In genomic region chr3:157515398-157515797, GRCh38 we compare ENCODE assay signal across 33 cellular contexts. TPM values are rescaled to one million over a fixed set of nuclear protein-coding genes. Genes with fewer than 3 reads are reported as not detected.
"Had no signal": no experiment of that assay in that cellular context is flagged by ENCODE, and none has a peak within 500 bp of the region (broad histone marks: within the 10 kb centered on the region; RNA-seq: fewer than 3 reads in every experiment).

No MANE protein-coding gene starts in this region.

- DNase-seq: activated CD4-positive, alpha-beta T cell treated with anti-CD3 and anti-CD28 coated beads, Interleukin-2, amount 10 ng/mL, durations not matched to agents 7 days and 5 days; activated CD4-positive, CD25-positive, alpha-beta regulatory T cell treated with anti-CD3 and anti-CD28 coated beads, Interleukin-2, amount 50 U/mL, for 72 hours; activated CD8-positive, alpha-beta memory T cell treated with anti-CD3 and anti-CD28 coated beads, Interleukin-2, amount 10 ng/mL, durations not matched to agents 7 days and 5 days; activated CD8-positive, alpha-beta T cell treated with anti-CD3 and anti-CD28 coated beads for 36 hours; activated naive CD8-positive, alpha-beta T cell treated with anti-CD3 and anti-CD28 coated beads, Interleukin-2, amount 50 U/mL, for 24 hours; activated T-cell treated with anti-CD3 and anti-CD28 coated beads, Interleukin-2, amount 50 U/mL, for 48 hours; dermis blood vessel endothelial cell; effector CD4-positive, alpha-beta T cell; foreskin melanocyte; heart right ventricle; left ventricle myocardium inferior; mammary epithelial cell; naive thymus-derived CD4-positive, alpha-beta T cell; nucleus accumbens; pancreas; retina; stimulated activated CD4-positive, alpha-beta T cell treated with anti-CD3 and anti-CD28 coated beads, Interleukin-4, amount 100 ng/mL, for 4 hours; stimulated activated CD8-positive, alpha-beta memory T cell treated with anti-CD3 and anti-CD28 coated beads, Interleukin-4, amount 100 ng/mL, for 48 hours; stimulated activated naive CD8-positive, alpha-beta T cell treated with anti-CD3 and anti-CD28 coated beads, Interleukin-15, amount 100 ng/mL, for 72 hours; substantia nigra; T-helper 9 cell had no signal

- ATAC-seq: activated CD8-positive, alpha-beta memory T cell treated with anti-CD3 and anti-CD28 coated beads, Interleukin-2, amount 10 ng/mL, durations not matched to agents 7 days and 5 days; activated CD8-positive, alpha-beta T cell treated with anti-CD3 and anti-CD28 coated beads for 36 hours; activated naive CD8-positive, alpha-beta T cell treated with anti-CD3 and anti-CD28 coated beads, Interleukin-2, amount 50 U/mL, for 24 hours; heart right ventricle; naive thymus-derived CD4-positive, alpha-beta T cell; pancreas; sciatic nerve; stimulated activated memory B cell treated with anti-CD40 and anti-IgM and Interleukin-4, amounts not matched to agents 10 μg/mL and 1 μg/mL and 100 μg/mL, for 72 hours; stimulated activated naive CD8-positive, alpha-beta T cell treated with anti-CD3 and anti-CD28 coated beads, Interleukin-15, amount 100 ng/mL, for 72 hours had no signal

- H3K27ac ChIP-seq: esophagus muscularis mucosa, heart right ventricle, left ventricle myocardium inferior, pancreas, prostate gland, skin epidermis, vagina had no signal

- H3K36me3 ChIP-seq: esophagus muscularis mucosa, heart right ventricle, left ventricle myocardium inferior, pancreas, prostate gland, vagina had no signal

- H3K9me3 ChIP-seq: pancreas, prostate gland, vagina had no signal

- H3K9me3 Mint-ChIP-seq: activated CD4-positive, alpha-beta T cell treated with anti-CD3 and anti-CD28 coated beads, Interleukin-2, amount 10 ng/mL, durations not matched to agents 7 days and 5 days; activated CD8-positive, alpha-beta T cell treated with anti-CD3 and anti-CD28 coated beads for 36 hours; activated naive CD4-positive, alpha-beta T cell treated with anti-CD3 and anti-CD28 coated beads, Interleukin-2, amount 50 U/mL, for 24 hours; activated naive CD8-positive, alpha-beta T cell treated with anti-CD3 and anti-CD28 coated beads, Interleukin-2, amount 50 U/mL, for 24 hours; activated T-helper 2 cell treated with anti-CD3 and anti-CD28 coated beads, Interferon-gamma antibody, Interleukin-2, Interleukin-4, amounts not matched to agents 10 μg/mL and 5 μg/mL and 100 μg/mL, durations not matched to agents 14 hours and 24 hours and 36 hours; central memory CD8-positive, alpha-beta T cell; stimulated activated memory B cell treated with anti-CD40 and anti-IgM and Interleukin-4, amounts not matched to agents 10 μg/mL and 1 μg/mL and 100 μg/mL, for 72 hours; stimulated activated naive CD8-positive, alpha-beta T cell treated with anti-CD3 and anti-CD28 coated beads, Interleukin-15, amount 100 ng/mL, for 72 hours; T-helper 1 cell treated with Interleukin-12 subunit alpha and Interleukin-12 subunit beta and Interleukin-4 antibody, amounts not matched to agents 30 μg/mL and 1 μg/mL, for 36 hours; type B pancreatic cell had no signal

- H3K27ac Mint-ChIP-seq: activated CD4-positive, alpha-beta T cell treated with anti-CD3 and anti-CD28 coated beads, Interleukin-2, amount 10 ng/mL, durations not matched to agents 7 days and 5 days; activated CD8-positive, alpha-beta memory T cell treated with anti-CD3 and anti-CD28 coated beads, Interleukin-2, amount 10 ng/mL, durations not matched to agents 7 days and 5 days; activated CD8-positive, alpha-beta T cell treated with anti-CD3 and anti-CD28 coated beads for 36 hours; activated naive CD4-positive, alpha-beta T cell treated with anti-CD3 and anti-CD28 coated beads, Interleukin-2, amount 50 U/mL, for 24 hours; activated naive CD8-positive, alpha-beta T cell treated with anti-CD3 and anti-CD28 coated beads, Interleukin-2, amount 50 U/mL, for 24 hours; activated T-helper 2 cell treated with anti-CD3 and anti-CD28 coated beads, Interferon-gamma antibody, Interleukin-2, Interleukin-4, amounts not matched to agents 10 μg/mL and 5 μg/mL and 100 μg/mL, durations not matched to agents 14 hours and 24 hours and 36 hours; mesothelial cell of epicardium; naive thymus-derived CD4-positive, alpha-beta T cell; stimulated activated memory B cell treated with anti-CD40 and anti-IgM and Interleukin-4, amounts not matched to agents 10 μg/mL and 1 μg/mL and 100 μg/mL, for 72 hours; stimulated activated naive CD8-positive, alpha-beta T cell treated with anti-CD3 and anti-CD28 coated beads, Interleukin-15, amount 100 ng/mL, for 72 hours; T-helper 1 cell treated with Interleukin-12 subunit alpha and Interleukin-12 subunit beta and Interleukin-4 antibody, amounts not matched to agents 30 μg/mL and 1 μg/mL, for 36 hours; type B pancreatic cell had no signal

- H3K27me3 ChIP-seq: esophagus muscularis mucosa, heart right ventricle, pancreas, vagina had no signal

- H3K4me3 ChIP-seq: esophagus muscularis mucosa, heart right ventricle, left ventricle myocardium inferior, pancreas, prostate gland, skin epidermis, vagina had no signal

- H3K4me1 ChIP-seq: esophagus muscularis mucosa, heart right ventricle, left ventricle myocardium inferior, pancreas, prostate gland, vagina had no signal

- H3K36me3 Mint-ChIP-seq: activated CD8-positive, alpha-beta memory T cell treated with anti-CD3 and anti-CD28 coated beads, Interleukin-2, amount 10 ng/mL, durations not matched to agents 7 days and 5 days; activated naive CD4-positive, alpha-beta T cell treated with anti-CD3 and anti-CD28 coated beads, Interleukin-2, amount 50 U/mL, for 24 hours; mesothelial cell of epicardium; naive thymus-derived CD4-positive, alpha-beta T cell; stimulated activated memory B cell treated with anti-CD40 and anti-IgM and Interleukin-4, amounts not matched to agents 10 μg/mL and 1 μg/mL and 100 μg/mL, for 72 hours; type B pancreatic cell had no signal

- H3K4me3 Mint-ChIP-seq: activated CD4-positive, alpha-beta T cell treated with anti-CD3 and anti-CD28 coated beads, Interleukin-2, amount 10 ng/mL, durations not matched to agents 7 days and 5 days; activated CD8-positive, alpha-beta memory T cell treated with anti-CD3 and anti-CD28 coated beads, Interleukin-2, amount 10 ng/mL, durations not matched to agents 7 days and 5 days; activated CD8-positive, alpha-beta T cell treated with anti-CD3 and anti-CD28 coated beads for 36 hours; activated naive CD4-positive, alpha-beta T cell treated with anti-CD3 and anti-CD28 coated beads, Interleukin-2, amount 50 U/mL, for 24 hours; activated naive CD8-positive, alpha-beta T cell treated with anti-CD3 and anti-CD28 coated beads, Interleukin-2, amount 50 U/mL, for 24 hours; central memory CD8-positive, alpha-beta T cell; mesothelial cell of epicardium; naive thymus-derived CD4-positive, alpha-beta T cell; stimulated activated memory B cell treated with anti-CD40 and anti-IgM and Interleukin-4, amounts not matched to agents 10 μg/mL and 1 μg/mL and 100 μg/mL, for 72 hours; stimulated activated naive CD8-positive, alpha-beta T cell treated with anti-CD3 and anti-CD28 coated beads, Interleukin-15, amount 100 ng/mL, for 72 hours; T-helper 1 cell treated with Interleukin-12 subunit alpha and Interleukin-12 subunit beta and Interleukin-4 antibody, amounts not matched to agents 30 μg/mL and 1 μg/mL, for 36 hours; type B pancreatic cell had no signal

- H3K27me3 Mint-ChIP-seq: activated CD8-positive, alpha-beta T cell treated with anti-CD3 and anti-CD28 coated beads for 36 hours; activated naive CD4-positive, alpha-beta T cell treated with anti-CD3 and anti-CD28 coated beads, Interleukin-2, amount 50 U/mL, for 24 hours; activated naive CD8-positive, alpha-beta T cell treated with anti-CD3 and anti-CD28 coated beads, Interleukin-2, amount 50 U/mL, for 24 hours; central memory CD8-positive, alpha-beta T cell; stimulated activated memory B cell treated with anti-CD40 and anti-IgM and Interleukin-4, amounts not matched to agents 10 μg/mL and 1 μg/mL and 100 μg/mL, for 72 hours; stimulated activated naive CD8-positive, alpha-beta T cell treated with anti-CD3 and anti-CD28 coated beads, Interleukin-15, amount 100 ng/mL, for 72 hours; type B pancreatic cell had no signal

- H3K4me1 Mint-ChIP-seq: activated CD4-positive, alpha-beta T cell treated with anti-CD3 and anti-CD28 coated beads, Interleukin-2, amount 10 ng/mL, durations not matched to agents 7 days and 5 days; activated CD8-positive, alpha-beta memory T cell treated with anti-CD3 and anti-CD28 coated beads, Interleukin-2, amount 10 ng/mL, durations not matched to agents 7 days and 5 days; activated naive CD4-positive, alpha-beta T cell treated with anti-CD3 and anti-CD28 coated beads, Interleukin-2, amount 50 U/mL, for 24 hours; activated naive CD8-positive, alpha-beta T cell treated with anti-CD3 and anti-CD28 coated beads, Interleukin-2, amount 50 U/mL, for 24 hours; central memory CD8-positive, alpha-beta T cell; naive thymus-derived CD4-positive, alpha-beta T cell; stimulated activated memory B cell treated with anti-CD40 and anti-IgM and Interleukin-4, amounts not matched to agents 10 μg/mL and 1 μg/mL and 100 μg/mL, for 72 hours; stimulated activated naive CD8-positive, alpha-beta T cell treated with anti-CD3 and anti-CD28 coated beads, Interleukin-15, amount 100 ng/mL, for 72 hours had no signal

RNA-seq across cellular contexts. Expression of gene VEPH1, which starts 12.2 kb away (rescaled TPM):
- total RNA-seq: activated CD4-positive, alpha-beta T cell treated with anti-CD3 and anti-CD28 coated beads, Interleukin-2, amount 10 ng/mL, durations not matched to agents 7 days and 5 days; activated CD8-positive, alpha-beta memory T cell treated with anti-CD3 and anti-CD28 coated beads, Interleukin-2, amount 10 ng/mL, durations not matched to agents 7 days and 5 days; activated CD8-positive, alpha-beta T cell treated with anti-CD3 and anti-CD28 coated beads for 36 hours; activated T-helper 2 cell treated with anti-CD3 and anti-CD28 coated beads, Interferon-gamma antibody, Interleukin-2, Interleukin-4, amounts not matched to agents 10 μg/mL and 5 μg/mL and 100 μg/mL, durations not matched to agents 14 hours and 24 hours and 36 hours had no signal
